Comparison of ENCODE assay signal across 10 cellular contexts in genomic region chr3:127792664-127793292, GRCh38. TPM values are rescaled to one million over a fixed set of nuclear protein-coding genes. Genes with fewer than 3 reads are reported as not detected.
DNase-seq lines count a peak whose midpoint lies in the region; ATAC-seq and TF ChIP-seq lines count a peak whose summit lies in the region.
"Had no signal": no experiment of that assay in that cellular context is flagged by ENCODE, and none has a peak within 500 bp of the region (broad histone marks: within the 10 kb centered on the region; RNA-seq: fewer than 3 reads in every experiment).

No MANE protein-coding gene starts in this region.

- ATAC-seq in foreskin keratinocyte (peak; percentile 12), gastrocnemius medialis (peak; percentile 42 to 50), HG02588 (IDR thresholded peaks at IDR 0.05; ENCODE audit: unreplicated experiment) (no peak)
- ATAC-seq: T-cell had no signal

- no peaks in the 10 kb centered on the region for H3K36me3 ChIP-seq in gastrocnemius medialis

- no peaks in the 10 kb centered on the region for H3K9me3 Mint-ChIP-seq in activated naive CD8-positive, alpha-beta T cell treated with anti-CD3 and anti-CD28 coated beads for 36 hours
- H3K9me3 Mint-ChIP-seq: T-cell had no signal

- no peaks in the 10 kb centered on the region for H3K36me3 Mint-ChIP-seq in activated naive CD8-positive, alpha-beta T cell treated with anti-CD3 and anti-CD28 coated beads for 36 hours
- H3K36me3 Mint-ChIP-seq: T-cell had no signal

- DNase-seq in DMS79 (lab: John Stamatoyannopoulos, UW) (peak; percentile 35), RWPE1 (ENCODE audit: low spot score) (peak; percentile 56), foreskin keratinocyte (peak; percentile 81 to 94), gastrocnemius medialis (peak; percentile 48 to 74), cerebellar nuclear complex (lab: John Stamatoyannopoulos, UW) (no peak), GOT3 (lab: John Stamatoyannopoulos, UW) (no peak)
- no peak for DNase-seq in activated naive CD8-positive, alpha-beta T cell treated with anti-CD3 and anti-CD28 coated beads for 36 hours
- DNase-seq: activated naive CD4-positive, alpha-beta T cell treated with Interleukin-2 at 50 U/mL for 16 hours; T-cell had no signal

- intact Hi-C loops in gastrocnemius medialis (cut with DNase I; ENCODE audit: low total_unique reads), result no loop called here

- peaks cover 6% of the 10 kb centered on the region for H3K27me3 Mint-ChIP-seq in activated naive CD8-positive, alpha-beta T cell treated with anti-CD3 and anti-CD28 coated beads for 36 hours

- TF ChIP-seq POLR2A in gastrocnemius medialis (IDR thresholded peaks at IDR 0.05), result no peak

- H3K27me3 ChIP-seq in foreskin keratinocyte (no peaks in the 10 kb centered on the region), gastrocnemius medialis (no peaks in the 10 kb centered on the region)

- no peaks in the 10 kb centered on the region for H3K9me3 ChIP-seq in gastrocnemius medialis

- H3K4me3 Mint-ChIP-seq in activated naive CD8-positive, alpha-beta T cell treated with anti-CD3 and anti-CD28 coated beads for 36 hours, result no peak overlapping the region
- H3K4me3 Mint-ChIP-seq: T-cell had no signal

- CTCF ChIA-PET in RWPE1 (lab: Yijun Ruan, JAX), result interaction anchor here (0.9 kb wide), 1 partner anchor 12 kb away, joined by 4 read pairs; no protein-coding TSS in a partner anchor

- H3K4me1 ChIP-seq in foreskin keratinocyte (peaks cover 35% of the 10 kb centered on the region), gastrocnemius medialis (peaks cover 50 to 73% of the 10 kb centered on the region in 2 donors)

- in situ Hi-C loops in gastrocnemius medialis (cut with MboI; ENCODE audit: low sequenced_read_pairs in 4 of 4), result no loop called here

- H3K4me3 ChIP-seq in gastrocnemius medialis, result no peak overlapping the region

- POLR2A ChIA-PET in RWPE1 (lab: Yijun Ruan, JAX; ENCODE audit: low non-redundant PET), result no interaction called here

- H3K4me1 Mint-ChIP-seq in activated naive CD8-positive, alpha-beta T cell treated with anti-CD3 and anti-CD28 coated beads for 36 hours, result peaks cover 5% of the 10 kb centered on the region

- no peak for TF ChIP-seq CTCF in RWPE1 (conservative IDR thresholded peaks at IDR 0.05; ENCODE audit: low read depth)
- TF ChIP-seq CTCF in foreskin keratinocyte (conservative IDR thresholded peaks at IDR 0.05), result no peak
- TF ChIP-seq CTCF in gastrocnemius medialis (IDR thresholded peaks at IDR 0.05 in 4 of 5, conservative IDR thresholded peaks at IDR 0.05 in 1 of 5), result no peak

- H3K27ac Mint-ChIP-seq in activated naive CD8-positive, alpha-beta T cell treated with anti-CD3 and anti-CD28 coated beads for 36 hours, result no peak overlapping the region
- H3K27ac Mint-ChIP-seq: T-cell had no signal

- H3K27ac ChIP-seq in RWPE1 (peak overlapping the region; percentile 74), foreskin keratinocyte (peak overlapping the region; percentile 53), gastrocnemius medialis (peak overlapping the region; percentile 50 to 92 (median 72))

RNA-seq across cellular contexts. Expression of gene MGLL, which starts 29.5 kb away (rescaled TPM):
- total RNA-seq in foreskin keratinocyte, result 48.7 and 54.9 TPM in 2 replicates
- 37.9 and 39.9 TPM in 2 replicates for polyA plus RNA-seq in foreskin keratinocyte
- 10 to 100 TPM; 26.5 to 50.2 (median 43.8) TPM for total RNA-seq in gastrocnemius medialis
- total RNA-seq in activated naive CD8-positive, alpha-beta T cell treated with anti-CD3 and anti-CD28 coated beads for 36 hours, result under 1 TPM; 0.28 to 0.29 TPM

Comparison
In these comparisons a context has a peak if more than half of its experiments do, and no peak if none do; other contexts are left out.
1. DNase-seq: peak in DMS79 (single experiment), RWPE1 (single experiment), foreskin keratinocyte (2 of 2) and gastrocnemius medialis (2 of 2); none in cerebellar nuclear complex (0 of 2), activated naive CD8-positive, alpha-beta T cell treated with anti-CD3 and anti-CD28 coated beads for 36 hours (single experiment) and GOT3 (single experiment).
2. RNA of gene MGLL, which starts 29.5 kb away (total RNA-seq): 48.7 to 54.9 TPM in foreskin keratinocyte and 26.5 to 50.2 TPM in gastrocnemius medialis; 0.28 to 0.29 TPM in activated naive CD8-positive, alpha-beta T cell treated with anti-CD3 and anti-CD28 coated beads for 36 hours; every median in the first group is over 10 times any median in the second.
3. Peak in every context shown above with its lines, with median percentiles within 50 percentile points of each other: H3K27ac ChIP-seq.